28 cellular contexts compared by ENCODE assay signal in genomic region chr6:16832721-16833120, GRCh38.
"Had no signal": no experiment of that assay in that cellular context is flagged by ENCODE, and none has a peak within 500 bp of the region (broad histone marks: within the 10 kb centered on the region; RNA-seq: fewer than 3 reads in every experiment).

No MANE protein-coding gene starts in this region.

- H3K4me3 ChIP-seq: cardiac muscle cell, K562, PC-9 had no signal

- H3K4me3 Mint-ChIP-seq: activated B cell treated with CpG ODN at 0.5 μM for 24 hours; activated CD4-positive, alpha-beta memory T cell treated with anti-CD3 and anti-CD28 coated beads for 36 hours; activated naive CD8-positive, alpha-beta T cell treated with anti-CD3 and anti-CD28 coated beads, Interleukin-2, amount 10 ng/mL, durations not matched to agents 7 days and 5 days had no signal

- H3K9me3 Mint-ChIP-seq: activated B cell treated with CpG ODN at 0.5 μM for 24 hours; activated CD4-positive, alpha-beta memory T cell treated with anti-CD3 and anti-CD28 coated beads for 36 hours; activated naive CD8-positive, alpha-beta T cell treated with anti-CD3 and anti-CD28 coated beads, Interleukin-2, amount 10 ng/mL, durations not matched to agents 7 days and 5 days had no signal

- H2AFZ ChIP-seq: PC-9 had no signal

- H3K27ac ChIP-seq: brain microvascular endothelial cell, cardiac muscle cell, PC-9, RWPE1, VCaP had no signal

- H3K27ac Mint-ChIP-seq: activated B cell treated with CpG ODN at 0.5 μM for 24 hours; activated CD4-positive, alpha-beta memory T cell treated with anti-CD3 and anti-CD28 coated beads for 36 hours; activated naive CD8-positive, alpha-beta T cell treated with anti-CD3 and anti-CD28 coated beads, Interleukin-2, amount 10 ng/mL, durations not matched to agents 7 days and 5 days had no signal

- H3K27me3 ChIP-seq: brain microvascular endothelial cell, cardiac muscle cell had no signal

- H3K36me3 Mint-ChIP-seq: activated CD4-positive, alpha-beta memory T cell treated with anti-CD3 and anti-CD28 coated beads for 36 hours; activated naive CD8-positive, alpha-beta T cell treated with anti-CD3 and anti-CD28 coated beads, Interleukin-2, amount 10 ng/mL, durations not matched to agents 7 days and 5 days had no signal

- H3K36me3 ChIP-seq: brain microvascular endothelial cell, cardiac muscle cell had no signal

- H3K27me3 Mint-ChIP-seq: activated CD4-positive, alpha-beta memory T cell treated with anti-CD3 and anti-CD28 coated beads for 36 hours had no signal

- H3K4me2 ChIP-seq: PC-9 had no signal

- DNase-seq: activated B cell treated with CpG ODN at 0.5 μM for 24 hours; activated CD4-positive, alpha-beta memory T cell treated with anti-CD3 and anti-CD28 coated beads for 36 hours; activated CD4-positive, alpha-beta T cell treated with anti-CD3 and anti-CD28 coated beads for 4 hours; activated CD4-positive, alpha-beta T cell treated with anti-CD3 and anti-CD28 coated beads, Interleukin-2, amount 50 U/mL, for 1 hour; activated CD4-positive, CD25-positive, alpha-beta regulatory T cell treated with anti-CD3 and anti-CD28 coated beads, Interleukin-2, amount 50 U/mL, for 72 hours; activated CD8-positive, alpha-beta memory T cell treated with anti-CD3 and anti-CD28 coated beads, Interleukin-2, amount 50 U/mL, for 4 hours; activated effector memory CD4-positive, alpha-beta T cell treated with Interleukin-2 at 50 U/mL for 16 hours; activated naive CD4-positive, alpha-beta T cell treated with anti-CD3 and anti-CD28 coated beads, Interleukin-2, amount 50 U/mL, for 16 hours; activated naive CD8-positive, alpha-beta T cell treated with anti-CD3 and anti-CD28 coated beads, Interleukin-2, amount 10 ng/mL, durations not matched to agents 7 days and 5 days; activated T-cell treated with anti-CD3 and anti-CD28 coated beads, Interleukin-2, amount 50 U/mL, for 48 hours; brain microvascular endothelial cell; NCI-H1105; NCI-H1417 treated with DMSO at 0.1 percent for 48 hours; NCI-H187 treated with DMSO at 0.1 percent for 48 hours; NCI-H2081; NCI-H226; NCI-H446 treated with DMSO at 0.1 percent for 48 hours; NCI-H69; NK-92 treated with Interleukin-12 subunit alpha and Interleukin-12 subunit beta, amount 100 ng/mL, for 24 hours; PC-9; SW 1271; T-helper 1 cell; T-helper 2 cell; T-helper 9 cell had no signal
